In the genomic region with DNA sequence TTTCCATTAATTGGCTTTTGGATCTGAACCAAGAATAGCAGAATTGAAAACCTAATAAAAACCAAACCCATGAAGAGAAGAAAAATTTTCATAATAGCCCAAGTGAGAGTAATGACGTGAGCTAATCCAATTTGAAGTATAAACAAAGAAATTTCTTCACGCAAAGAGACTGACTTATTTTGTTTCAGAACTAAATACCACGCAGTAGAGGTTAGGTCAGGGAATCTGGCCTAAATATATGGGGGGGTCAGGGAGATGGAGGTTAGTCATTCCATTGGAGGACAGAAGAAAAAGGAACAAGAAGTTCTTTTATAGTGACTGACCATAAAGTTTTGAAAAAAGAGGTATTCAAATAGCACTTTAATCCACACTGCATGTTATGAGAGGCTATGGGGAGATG, we compare ENCODE assay signal across 34 cellular contexts.
DNase-seq lines count a peak whose midpoint lies in the region; ATAC-seq and TF ChIP-seq lines count a peak whose summit lies in the region.
"Had no signal": no experiment of that assay in that cellular context is flagged by ENCODE, and none has a peak within 500 bp of the region (broad histone marks: within the 10 kb centered on the region; RNA-seq: fewer than 3 reads in every experiment).

No MANE protein-coding gene starts in this region.

- no peaks in the 10 kb centered on the region for H3K36me3 Mint-ChIP-seq in chondrocyte (ENCODE audit: low read depth)
- H3K36me3 Mint-ChIP-seq: CD8-positive, alpha-beta memory T cell had no signal

- peak overlapping the region; percentile 84 for H2BK120ac ChIP-seq in IMR-90 (ENCODE audit: low read depth, low read length)

- no peak for TF ChIP-seq POLR2A in IMR-90 (IDR thresholded peaks at IDR 0.05; ENCODE audit: low read depth, low read length)

- in situ Hi-C loops in IMR-90 (cut with MboI; ENCODE audit: low sequenced_read_pairs): no loop called here

- no peak overlapping the region for H4K5ac ChIP-seq in IMR-90 (ENCODE audit: low read depth, low read length)

- dilution Hi-C loops in IMR-90 (cut with HindIII; ENCODE audit: low sequenced_read_pairs, unreplicated experiment): no loop called here

- BruUV-seq in IMR-90 (replicated peaks; lab: Mats Ljungman, UMichigan): no TSS peak

- no peak overlapping the region for H3K4me3 Mint-ChIP-seq in chondrocyte (ENCODE audit: unreplicated experiment)
- H3K4me3 Mint-ChIP-seq: activated T-helper 1 cell treated with anti-CD3 and anti-CD28 coated beads, Interleukin-12 subunit alpha, Interleukin-12 subunit beta, Interleukin-2, Interleukin-4 antibody, amounts not matched to agents 30 ng/mL and 10 ng/mL and 1 ng/mL, durations not matched to agents 14 hours and 24 hours and 36 hours; CD8-positive, alpha-beta memory T cell; effector memory CD8-positive, alpha-beta T cell; natural killer cell treated with Interleukin-12 subunit alpha and Interleukin-12 subunit beta and Interleukin-15 and Interleukin-18, amount 100 ng/mL, for 72 hours; stimulated activated naive CD8-positive, alpha-beta T cell treated with anti-CD3 and anti-CD28 coated beads, Interleukin-15, Interleukin-2, amounts not matched to agents 100 ng/mL and 50 ng/mL, for 24 hours had no signal

- no peak overlapping the region for H2AK9ac ChIP-seq in IMR-90 (replicated peaks; ENCODE audit: low read depth, low read length, poor library complexity)

- no CpG with 5 or more reads among the region's 3 CpGs for WGBS in IMR-90 (ENCODE audit: extremely low coverage in 2 of 2, insufficient read length in 1 of 2), 2 experiments

- H3K9me3 ChIP-seq in IMR-90 (ENCODE audit: control insufficient read depth, insufficient read depth, low read length): 0 out of 2 replicates have a peak, but pooled peaks cover 2% of the 10 kb centered on the region
- H3K9me3 ChIP-seq: adrenal gland, pancreas, Peyer's patch, testis had no signal

- H2AFZ ChIP-seq in IMR-90 (replicated peaks; ENCODE audit: low read length, poor library complexity): no peak overlapping the region

- no peak overlapping the region for H3K4me2 ChIP-seq in IMR-90 (ENCODE audit: low read depth, low read length)

- H4K20me1 ChIP-seq in IMR-90 (ENCODE audit: insufficient read depth, low read length): no peaks in the 10 kb centered on the region; the same call in 1 of the 2 replicates

- H3K27ac ChIP-seq in IMR-90 (ENCODE audit: insufficient read depth, low read length): peak overlapping the region; percentile 84; the same call in 1 of the 2 replicates
- H3K27ac ChIP-seq: adrenal gland, pancreas, Peyer's patch, testis had no signal

- peak overlapping the region; percentile 70 for H3K27ac Mint-ChIP-seq in chondrocyte (ENCODE audit: unreplicated experiment)
- H3K27ac Mint-ChIP-seq: activated T-helper 1 cell treated with anti-CD3 and anti-CD28 coated beads, Interleukin-12 subunit alpha, Interleukin-12 subunit beta, Interleukin-2, Interleukin-4 antibody, amounts not matched to agents 30 ng/mL and 10 ng/mL and 1 ng/mL, durations not matched to agents 14 hours and 24 hours and 36 hours; CD8-positive, alpha-beta memory T cell; effector memory CD8-positive, alpha-beta T cell; natural killer cell treated with Interleukin-12 subunit alpha and Interleukin-12 subunit beta and Interleukin-15 and Interleukin-18, amount 100 ng/mL, for 72 hours; stimulated activated naive CD8-positive, alpha-beta T cell treated with anti-CD3 and anti-CD28 coated beads, Interleukin-15, Interleukin-2, amounts not matched to agents 100 ng/mL and 50 ng/mL, for 24 hours had no signal

- H3K14ac ChIP-seq in IMR-90 (replicated peaks; ENCODE audit: low read depth, low read length): no peak overlapping the region

- H3K4me3 ChIP-seq in IMR-90 (ENCODE audit: insufficient read depth, low read depth, low read length) (no peak overlapping the region), skeletal muscle cell (ENCODE audit: low read depth, low read length) (no peak overlapping the region)
- H3K4me3 ChIP-seq: adrenal gland, K562, pancreas, Peyer's patch, spleen, testis had no signal

- H3K27me3 ChIP-seq in IMR-90 (ENCODE audit: control insufficient read depth, insufficient read depth, low read length): peaks cover 2% of the 10 kb centered on the region; the same call in 1 of the 2 replicates
- H3K27me3 ChIP-seq: adrenal gland, pancreas, Peyer's patch, spleen, testis had no signal

- H3K9ac ChIP-seq in IMR-90 (ENCODE audit: low read depth, low read length): no peak overlapping the region

- H2BK5ac ChIP-seq in IMR-90 (ENCODE audit: low read depth, low read length, poor library complexity, severe bottlenecking): peak overlapping the region; percentile 75

- H3K23ac ChIP-seq in IMR-90 (ENCODE audit: low read depth, low read length): no peak overlapping the region

- H3K36me3 ChIP-seq in IMR-90 (ENCODE audit: control insufficient read depth, insufficient read depth, low read length): no peaks in the 10 kb centered on the region
- H3K36me3 ChIP-seq: adrenal gland, pancreas, Peyer's patch, spleen had no signal

- no peaks in the 10 kb centered on the region for H3K27me3 Mint-ChIP-seq in chondrocyte (ENCODE audit: low read depth)

- H3K18ac ChIP-seq in IMR-90 (ENCODE audit: low read depth, low read length): no peak overlapping the region; the same call in 1 of the 2 replicates

- no peak for TF ChIP-seq RAD21 in IMR-90 (IDR thresholded peaks at IDR 0.05; ENCODE audit: low read length)

- POLR2A ChIA-PET in IMR-90 (lab: Charles Lee; ENCODE audit: unreplicated experiment): no interaction called here

- H2AK5ac ChIP-seq in IMR-90 (ENCODE audit: low read depth, low read length): no peak overlapping the region

- peaks cover 32% of the 10 kb centered on the region for H3K4me1 Mint-ChIP-seq in chondrocyte (ENCODE audit: low read depth)
- H3K4me1 Mint-ChIP-seq: CD8-positive, alpha-beta memory T cell had no signal

- ATAC-seq in IMR-90 (ENCODE audit: low read depth): peak; percentile 65
- no peak for ATAC-seq in HG02970 (IDR thresholded peaks at IDR 0.05; ENCODE audit: low FRiP score, unreplicated experiment)
- ATAC-seq: effector memory CD8-positive, alpha-beta T cell; K562; left cardiac atrium; natural killer cell treated with Interleukin-12 subunit alpha and Interleukin-12 subunit beta and Interleukin-15 and Interleukin-18, amount 100 ng/mL, for 72 hours; pancreas had no signal

- no peak for TF ChIP-seq CTCF in IMR-90 (conservative IDR thresholded peaks at IDR 0.05; ENCODE audit: low read depth, low read length)
- TF ChIP-seq CTCF in chondrocyte (IDR thresholded peaks at IDR 0.05): no peak

- no peak overlapping the region; the same call in 1 of the 2 replicates for H3K4ac ChIP-seq in IMR-90 (ENCODE audit: low read depth, low read length)

- peaks cover 10% of the 10 kb centered on the region for H3K9me1 ChIP-seq in IMR-90 (ENCODE audit: insufficient read depth, low read length)

- DNase-seq in IMR-90 (peak; percentile 80), chondrocyte (ENCODE audit: low spot score) (no peak), foreskin melanocyte (peak; percentile 57), skeletal muscle cell (ENCODE audit: low read depth) (peak; percentile 48), cortex of kidney (lab: John Stamatoyannopoulos, UW) (no peak), amygdala (lab: John Stamatoyannopoulos, UW) (no peak)
- DNase-seq in activated T-cell treated with anti-CD3 and anti-CD28 coated beads, Interleukin-2, amount 50 U/mL, for 48 hours: no peak
- DNase-seq: activated CD4-positive, alpha-beta T cell treated with anti-CD3 and anti-CD28 coated beads, Interleukin-2, amount 50 U/mL, for 48 hours; activated CD4-positive, CD25-positive, alpha-beta regulatory T cell treated with anti-CD3 and anti-CD28 coated beads, Interleukin-2, amount 50 U/mL, for 72 hours; activated naive CD4-positive, alpha-beta T cell treated with Interleukin-2 at 50 U/mL for 16 hours; adrenal gland; CD8-positive, alpha-beta memory T cell; effector memory CD8-positive, alpha-beta T cell; hypothalamus; left cardiac atrium; MM.1S; NCI-H1417; NCI-H2081; NCI-H345; NCI-H748 treated with DMSO at 0.1 percent for 48 hours; pancreas; Peyer's patch; retina; SHP77 treated with DMSO at 0.1 percent for 48 hours; spleen; stimulated activated CD4-positive, alpha-beta T cell treated with anti-CD3 and anti-CD28 coated beads, Interleukin-2, amount 100 ng/mL, for 24 hours; stimulated activated CD8-positive, alpha-beta memory T cell treated with anti-CD3 and anti-CD28 coated beads, Interleukin-4, amount 100 ng/mL, for 48 hours; T-helper 2 cell; testis had no signal

- intact Hi-C loops in IMR-90 (cut with micrococcal nuclease): no loop called here

- H4K91ac ChIP-seq in IMR-90 (ENCODE audit: insufficient read depth, low read depth, low read length): 0 out of 2 replicates have a peak overlapping the region, but pooled peaks have one; percentile 86

- no peaks in the 10 kb centered on the region for H3K79me1 ChIP-seq in IMR-90 (ENCODE audit: low read depth in 1 of 2, low read length in 2 of 2)

- CTCF ChIA-PET in IMR-90 (lab: Yijun Ruan, JAX): interaction anchor here (1.0 kb wide), 1 partner anchor 91 kb away, joined by 3 read pairs; no protein-coding TSS in a partner anchor

- H3K9me3 Mint-ChIP-seq in chondrocyte (ENCODE audit: low read depth): no peaks in the 10 kb centered on the region
- H3K9me3 Mint-ChIP-seq: activated T-helper 1 cell treated with anti-CD3 and anti-CD28 coated beads, Interleukin-12 subunit alpha, Interleukin-12 subunit beta, Interleukin-2, Interleukin-4 antibody, amounts not matched to agents 30 ng/mL and 10 ng/mL and 1 ng/mL, durations not matched to agents 14 hours and 24 hours and 36 hours; CD8-positive, alpha-beta memory T cell; effector memory CD8-positive, alpha-beta T cell; natural killer cell treated with Interleukin-12 subunit alpha and Interleukin-12 subunit beta and Interleukin-15 and Interleukin-18, amount 100 ng/mL, for 72 hours; stimulated activated naive CD8-positive, alpha-beta T cell treated with anti-CD3 and anti-CD28 coated beads, Interleukin-15, Interleukin-2, amounts not matched to agents 100 ng/mL and 50 ng/mL, for 24 hours had no signal

- no peak overlapping the region; the same call in 2 of the 3 replicates for H2BK15ac ChIP-seq in IMR-90 (ENCODE audit: low read depth, low read length)

- no peak overlapping the region for H3K56ac ChIP-seq in IMR-90 (ENCODE audit: extremely low read depth, insufficient read depth, low read length)

- H3K4me1 ChIP-seq in IMR-90 (ENCODE audit: control insufficient read depth, insufficient read depth, low read length): peaks cover 19% of the 10 kb centered on the region
- H3K4me1 ChIP-seq: adrenal gland, pancreas, Peyer's patch had no signal

- no peak overlapping the region; the same call in 1 of the 2 replicates for H2BK20ac ChIP-seq in IMR-90 (ENCODE audit: low read depth, low read length)

- H4K8ac ChIP-seq in IMR-90 (ENCODE audit: low read depth in 2 of 2, low read length in 2 of 2): peak overlapping the region in 1 of 2 experiments; percentile 75; a peak in 1 of 4 replicates

TF ChIP-seq in IMR-90, 13 proteins besides CTCF, POLR2A, EP300 and RAD21 (continues in another document):
- TF ChIP-seq RCOR1 (IDR thresholded peaks at IDR 0.05; ENCODE audit: insufficient replicate concordance, low read length) (no peak), CEBPB (IDR thresholded peaks at IDR 0.05; ENCODE audit: low read depth, low read length) (no peak), FOS (IDR thresholded peaks at IDR 0.05; ENCODE audit: low read depth, low read length) (no peak), BHLHE40 (IDR thresholded peaks at IDR 0.05; ENCODE audit: low read depth, low read length) (no peak)

Comparison
In these comparisons a context has a peak if more than half of its experiments do, and no peak if none do; other contexts are left out.
1. DNase-seq: peak in IMR-90 (single experiment), foreskin melanocyte (single experiment) and skeletal muscle cell (single experiment); none in chondrocyte (single experiment), cortex of kidney (single experiment), amygdala (0 of 56) and activated T-cell treated with anti-CD3 and anti-CD28 coated beads, Interleukin-2, amount 50 U/mL, for 48 hours (0 of 2).